In the genomic region with DNA sequence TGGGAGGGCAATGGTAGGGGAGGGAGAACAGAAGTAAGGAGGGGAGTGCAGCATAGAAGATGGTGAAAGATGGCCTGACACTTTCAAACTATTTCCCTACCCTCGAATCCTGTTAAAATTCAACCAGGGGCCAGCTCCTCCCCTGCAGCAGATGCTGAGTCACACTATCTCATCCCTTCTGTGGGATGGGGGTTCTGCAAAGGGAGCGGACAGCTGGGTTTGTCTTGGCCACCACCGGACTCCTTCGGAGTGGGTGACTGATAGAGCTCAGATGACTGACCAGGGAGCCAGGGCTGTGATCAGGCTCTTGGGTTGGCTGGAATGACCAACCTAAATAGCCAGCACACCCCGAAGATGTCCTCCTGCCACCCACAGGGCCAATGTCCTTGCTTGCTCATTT, we compare ENCODE assay signal across 18 cellular contexts. TPM values are rescaled to one million over a fixed set of nuclear protein-coding genes. Genes with fewer than 3 reads are reported as not detected.
A peak's percentile ranks its signal among the peaks of the same experiment; 100 is the strongest.
DNase-seq lines count a peak whose midpoint lies in the region; ATAC-seq and TF ChIP-seq lines count a peak whose summit lies in the region.
"Had no signal": no experiment of that assay in that cellular context is flagged by ENCODE, and none has a peak within 500 bp of the region (broad histone marks: within the 10 kb centered on the region; RNA-seq: fewer than 3 reads in every experiment).

No MANE protein-coding gene starts in this region.

- CTCF ChIA-PET in OCI-LY7 (lab: Charles Lee; ENCODE audit: unreplicated experiment), result no interaction called here

- H3K27ac Mint-ChIP-seq in activated T-cell treated with anti-CD3 and anti-CD28 coated beads, Interleukin-2, amount 50 U/mL, for 72 hours, result no peak overlapping the region
- H3K27ac Mint-ChIP-seq: CD4-positive, CD25-positive, alpha-beta regulatory T cell; HFFc6 had no signal

- in situ Hi-C loops in ACHN (cut with HindIII; ENCODE audit: low pct_ligation_motif_present, low pct_unique_long_range_greater_than_20kb, low sequenced_read_pairs), result no loop called here

- DNase-seq in ACHN (peak; percentile 57), OCI-LY7 (ENCODE audit: low spot score) (no peak), glomerular visceral epithelial cell (ENCODE audit: extremely low spot score) (peak; percentile 79), osteoblast (ENCODE audit: insufficient read length, low spot score, missing footprints) (peak; percentile 71), T-helper 9 cell (no peak), DMS79 treated with DMSO at 0.1 percent for 48 hours (lab: John Stamatoyannopoulos, UW) (no peak)
- no peak for DNase-seq in activated T-cell treated with anti-CD3 and anti-CD28 coated beads, Interleukin-2, amount 50 U/mL, for 72 hours
- DNase-seq in activated T-cell treated with anti-CD3 and anti-CD28 coated beads, Interleukin-2, amount 50 U/mL, for 4 hours, result no peak
- DNase-seq: AML-193; CD4-positive, CD25-positive, alpha-beta regulatory T cell; HFFc6; NCI-H1930; NCI-H2171 treated with DMSO at 0.1 percent for 48 hours; NCI-H774 had no signal

- no peak for ATAC-seq in activated T-cell treated with anti-CD3 and anti-CD28 coated beads, Interleukin-2, amount 50 U/mL, for 72 hours (replicated peaks in 1 of 2)
- no peak for ATAC-seq in activated T-cell treated with anti-CD3 and anti-CD28 coated beads, Interleukin-2, amount 50 U/mL, for 4 hours

- POLR2A ChIA-PET in OCI-LY7 (lab: Charles Lee), result interaction anchor here (0.6 to 1.1 kb wide), 4 partner anchors 65 to 1053 kb away, joined by 3 to 5 read pairs (median 4); no protein-coding TSS in a partner anchor

- BruUV-seq in OCI-LY7 (replicated peaks; lab: Mats Ljungman, UMichigan), result no TSS peak

- peak overlapping the region; percentile 2; the same call in 1 of the 2 replicates for H3K4me2 ChIP-seq in OCI-LY7 (ENCODE audit: low read length)
- peak overlapping the region; percentile 48 for H3K4me2 ChIP-seq in osteoblast (ENCODE audit: insufficient read depth, low read length)
- H3K4me2 ChIP-seq: KMS-11 had no signal

- H3K36me3 Mint-ChIP-seq in activated T-cell treated with anti-CD3 and anti-CD28 coated beads, Interleukin-2, amount 50 U/mL, for 72 hours (ENCODE audit: insufficient read depth in 2 of 2), result peaks cover 5 to 10% of the 10 kb centered on the region in 2 donors
- peaks cover 7% of the 10 kb centered on the region for H3K36me3 Mint-ChIP-seq in activated T-cell treated with anti-CD3 and anti-CD28 coated beads, Interleukin-2, amount 50 U/mL, for 4 hours (ENCODE audit: insufficient read depth)

- intact Hi-C loops in OCI-LY7 (cut with micrococcal nuclease; ENCODE audit: unreplicated experiment), result no loop called here

- no peak overlapping the region for H3K4me3 ChIP-seq in OCI-LY7 (ENCODE audit: low read depth, low read length, poor library complexity, severe bottlenecking)
- peak overlapping the region; percentile 7 for H3K4me3 ChIP-seq in osteoblast (ENCODE audit: insufficient read depth, low read length)

- H3K27ac ChIP-seq in OCI-LY7 (ENCODE audit: low read depth, low read length, poor library complexity, severe bottlenecking), result no peak overlapping the region
- no peak overlapping the region for H3K27ac ChIP-seq in osteoblast (ENCODE audit: low read depth, low read length)
- H3K27ac ChIP-seq: KMS-11 had no signal

- no peaks in the 10 kb centered on the region for H3K9me2 ChIP-seq in OCI-LY7 (ENCODE audit: insufficient read depth, low read length)

- H2AFZ ChIP-seq in OCI-LY7 (ENCODE audit: low read length), result peak overlapping the region; percentile 16; the same call in 1 of the 2 replicates
- peak overlapping the region; percentile 57 for H2AFZ ChIP-seq in osteoblast (ENCODE audit: low read length)

- H3K36me3 ChIP-seq in OCI-LY7 (ENCODE audit: insufficient read depth, low read length), result no peaks in the 10 kb centered on the region
- H3K36me3 ChIP-seq in osteoblast (ENCODE audit: insufficient read depth, low read length), result no peaks in the 10 kb centered on the region

- TF ChIP-seq CTCF in OCI-LY7 (conservative IDR thresholded peaks at IDR 0.05; ENCODE audit: low read length) (no peak), osteoblast (IDR thresholded peaks at IDR 0.05; ENCODE audit: extremely low read depth, low read depth, low read length) (no peak)

- peaks cover 7 to 8% of the 10 kb centered on the region in 2 donors for H3K9me3 Mint-ChIP-seq in activated T-cell treated with anti-CD3 and anti-CD28 coated beads, Interleukin-2, amount 50 U/mL, for 72 hours
- H3K9me3 Mint-ChIP-seq in activated T-cell treated with anti-CD3 and anti-CD28 coated beads, Interleukin-2, amount 50 U/mL, for 4 hours, result peaks cover 22% of the 10 kb centered on the region

- no peaks in the 10 kb centered on the region for H4K20me1 ChIP-seq in OCI-LY7 (ENCODE audit: insufficient read depth, low read length)
- H4K20me1 ChIP-seq in osteoblast (ENCODE audit: insufficient read depth, low read length), result no peaks in the 10 kb centered on the region

- H3K4me1 ChIP-seq in OCI-LY7 (ENCODE audit: insufficient read depth, low read length, poor library complexity, severe bottlenecking), result peaks cover 8% of the 10 kb centered on the region
- H3K4me1 ChIP-seq in osteoblast (ENCODE audit: insufficient read depth, low read length), result no peaks in the 10 kb centered on the region

- H3K4me3 Mint-ChIP-seq in activated T-cell treated with anti-CD3 and anti-CD28 coated beads, Interleukin-2, amount 50 U/mL, for 72 hours, result no peak overlapping the region
- no peak overlapping the region for H3K4me3 Mint-ChIP-seq in activated T-cell treated with anti-CD3 and anti-CD28 coated beads, Interleukin-2, amount 50 U/mL, for 4 hours
- H3K4me3 Mint-ChIP-seq: CD4-positive, CD25-positive, alpha-beta regulatory T cell; HFFc6 had no signal

- H3K27me3 ChIP-seq in osteoblast (ENCODE audit: insufficient read depth, low read length), result no peaks in the 10 kb centered on the region

- no peaks in the 10 kb centered on the region for H3K79me2 ChIP-seq in OCI-LY7 (ENCODE audit: insufficient read depth, low read depth, low read length)
- no peaks in the 10 kb centered on the region for H3K79me2 ChIP-seq in osteoblast (ENCODE audit: insufficient read depth, low read length)

- H3K9me3 ChIP-seq in OCI-LY7 (ENCODE audit: low read length), result no peaks in the 10 kb centered on the region; the same call in 1 of the 2 replicates
- H3K9me3 ChIP-seq in osteoblast (ENCODE audit: low read depth, low read length), result peaks cover 12% of the 10 kb centered on the region

- no peaks in the 10 kb centered on the region for H3K4me1 Mint-ChIP-seq in activated T-cell treated with anti-CD3 and anti-CD28 coated beads, Interleukin-2, amount 50 U/mL, for 72 hours (ENCODE audit: low read depth)
- H3K4me1 Mint-ChIP-seq in activated T-cell treated with anti-CD3 and anti-CD28 coated beads, Interleukin-2, amount 50 U/mL, for 4 hours (ENCODE audit: low read depth), result no peaks in the 10 kb centered on the region
- H3K4me1 Mint-ChIP-seq: CD4-positive, CD25-positive, alpha-beta regulatory T cell had no signal

- H3K27me3 Mint-ChIP-seq in activated T-cell treated with anti-CD3 and anti-CD28 coated beads, Interleukin-2, amount 50 U/mL, for 72 hours (ENCODE audit: low read depth), result peaks cover 9% of the 10 kb centered on the region
- H3K27me3 Mint-ChIP-seq in activated T-cell treated with anti-CD3 and anti-CD28 coated beads, Interleukin-2, amount 50 U/mL, for 4 hours (ENCODE audit: low read depth), result peaks cover 14% of the 10 kb centered on the region

RNA-seq across cellular contexts. Expression of a gene that starts 33.6 kb away (rescaled TPM):
- total RNA-seq in OCI-LY7 (2014; rRNA removed; shearing (Covaris generic)), result 24.0 and 31.7 TPM in 2 replicates
- total RNA-seq in OCI-LY7 (2022) (35.6 and 38.8 TPM in 2 replicates), osteoblast (17.4 and 25.0 TPM in 2 replicates)
- 10 to 100 TPM; 16.7 to 16.9 TPM for total RNA-seq in activated T-cell treated with anti-CD3 and anti-CD28 coated beads, Interleukin-2, amount 50 U/mL, for 72 hours
- total RNA-seq in activated T-cell treated with anti-CD3 and anti-CD28 coated beads, Interleukin-2, amount 50 U/mL, for 4 hours, result 10 to 100 TPM; 12.7 to 14.2 (median 14.1) TPM

RNA-seq across cellular contexts. Expression of a gene that starts 47.4 kb away (rescaled TPM):
- total RNA-seq in OCI-LY7 (2014; rRNA removed; shearing (Covaris generic)), result not detected in 2 replicates
- total RNA-seq in OCI-LY7 (2022) (not detected in 2 replicates), osteoblast (under 0.01 TPM in 2 replicates)
- total RNA-seq in activated T-cell treated with anti-CD3 and anti-CD28 coated beads, Interleukin-2, amount 50 U/mL, for 72 hours, result not detected
- total RNA-seq in activated T-cell treated with anti-CD3 and anti-CD28 coated beads, Interleukin-2, amount 50 U/mL, for 4 hours, result not detected
- total RNA-seq: CD4-positive, CD25-positive, alpha-beta regulatory T cell; H4; HFFc6; NCI-H460; SK-MEL-5 had no signal

Comparison
In these comparisons a context has a peak if more than half of its experiments do, and no peak if none do; other contexts are left out.
1. DNase-seq: peak in ACHN (single experiment), glomerular visceral epithelial cell (single experiment) and osteoblast (single experiment); none in OCI-LY7 (single experiment), T-helper 9 cell (single experiment), activated T-cell treated with anti-CD3 and anti-CD28 coated beads, Interleukin-2, amount 50 U/mL, for 72 hours (0 of 2), DMS79 treated with DMSO at 0.1 percent for 48 hours (single experiment) and activated T-cell treated with anti-CD3 and anti-CD28 coated beads, Interleukin-2, amount 50 U/mL, for 4 hours (single experiment).